Comparison of ENCODE assay signal across 9 cellular contexts in genomic region chr7:1663857-1664651, GRCh38. TPM values are rescaled to one million over a fixed set of nuclear protein-coding genes. Genes with fewer than 3 reads are reported as not detected.
DNase-seq lines count a peak whose midpoint lies in the region; ATAC-seq and TF ChIP-seq lines count a peak whose summit lies in the region.
"Had no signal": no experiment of that assay in that cellular context is flagged by ENCODE, and none has a peak within 500 bp of the region (broad histone marks: within the 10 kb centered on the region; RNA-seq: fewer than 3 reads in every experiment).

No MANE protein-coding gene starts in this region.

- no peaks in the 10 kb centered on the region for H3K79me2 ChIP-seq in smooth muscle cell (ENCODE audit: low read depth)

- ATAC-seq in GM19023 (IDR thresholded peaks at IDR 0.05; ENCODE audit: unreplicated experiment): no peak
- no peak for ATAC-seq in naive thymus-derived CD4-positive, alpha-beta T cell
- ATAC-seq in GM18519 (IDR thresholded peaks at IDR 0.05; ENCODE audit: low FRiP score, unreplicated experiment): no peak

- H3K9me3 ChIP-seq in adrenal gland (replicated peaks in 1 of 3): no peaks in the 10 kb centered on the region
- H3K9me3 ChIP-seq in smooth muscle cell (replicated peaks; ENCODE audit: low read depth): no peaks in the 10 kb centered on the region
- H3K9me3 ChIP-seq in naive thymus-derived CD4-positive, alpha-beta T cell (ENCODE audit: control insufficient read depth in 2 of 3, low read length in 3 of 3): no peaks in the 10 kb centered on the region

- H3K27ac ChIP-seq in adrenal gland (no peak overlapping the region), smooth muscle cell (ENCODE audit: low read depth) (no peak overlapping the region)
- no peak overlapping the region for H3K27ac ChIP-seq in naive thymus-derived CD4-positive, alpha-beta T cell (ENCODE audit: low read depth, low read length)

- peak overlapping the region in 1 of 4 donors; percentile 68 for H3K4me3 ChIP-seq in adrenal gland
- H3K4me3 ChIP-seq in smooth muscle cell: peak overlapping the region; percentile 68
- no peak overlapping the region for H3K4me3 ChIP-seq in naive thymus-derived CD4-positive, alpha-beta T cell (ENCODE audit: low read length)

- H3K36me3 ChIP-seq in adrenal gland (replicated peaks in 1 of 2) (no peaks in the 10 kb centered on the region), smooth muscle cell (ENCODE audit: low read depth) (no peaks in the 10 kb centered on the region)
- H3K36me3 ChIP-seq in naive thymus-derived CD4-positive, alpha-beta T cell (ENCODE audit: control insufficient read depth in 2 of 3, insufficient read depth in 3 of 3, low read length in 3 of 3): no peaks in the 10 kb centered on the region

- peaks cover 8% of the 10 kb centered on the region for H3F3A ChIP-seq in smooth muscle cell (ENCODE audit: low read depth)

- H3K9me3 Mint-ChIP-seq in naive thymus-derived CD4-positive, alpha-beta T cell: no peaks in the 10 kb centered on the region
- H3K9me3 Mint-ChIP-seq: activated naive CD4-positive, alpha-beta T cell treated with anti-CD3 and anti-CD28 coated beads, Interleukin-2, amount 50 U/mL, for 72 hours had no signal

- no peak for TF ChIP-seq POLR2A in adrenal gland (IDR thresholded peaks at IDR 0.05)

- peak overlapping the region in 5 of 10 donors; percentile 17 to 90 (median 43) for H3K4me3 Mint-ChIP-seq in naive thymus-derived CD4-positive, alpha-beta T cell

- CTCF ChIA-PET in naive thymus-derived CD4-positive, alpha-beta T cell (lab: Charles Lee): no interaction called here
- CTCF ChIA-PET in HEK293T (lab: Yijun Ruan, JAX): no interaction called here

- in situ Hi-C loops in GM13977 (cut with MboI; ENCODE audit: low pct_unique_long_range_greater_than_20kb, low sequenced_read_pairs, unreplicated experiment): no loop called here

- peaks cover 21 to 29% of the 10 kb centered on the region in 2 donors for H3K4me1 ChIP-seq in adrenal gland (replicated peaks in 1 of 2)
- H3K4me1 ChIP-seq in smooth muscle cell (ENCODE audit: low read depth): peaks cover 19% of the 10 kb centered on the region
- H3K4me1 ChIP-seq in naive thymus-derived CD4-positive, alpha-beta T cell (ENCODE audit: control insufficient read depth in 2 of 2, insufficient read depth in 2 of 2, low read length in 2 of 2): no peaks in the 10 kb centered on the region

- 4 to 7% (median 5%) methylated on average over 8 to 56 of the region's 56 CpGs for WGBS in adrenal gland, 4 donors
- 5% methylated on average over 46 of the region's 56 CpGs for WGBS in smooth muscle cell (ENCODE audit: low lambda C conversion rate)

- POLR2A ChIA-PET in naive thymus-derived CD4-positive, alpha-beta T cell (lab: Charles Lee): no interaction called here
- POLR2A ChIA-PET in HEK293T (lab: Yijun Ruan, JAX): no interaction called here

- intact Hi-C loops in adrenal gland (cut with DNase I): loop anchor here (2.0 to 10.0 kb wide), 2 partner anchors 547 to 681 kb away; no protein-coding TSS in a partner anchor
- intact Hi-C loops in naive thymus-derived CD4-positive, alpha-beta T cell (cut with micrococcal nuclease): loop anchor here (2.0 to 10.0 kb wide), 6 partner anchors 91 to 685 kb away; no protein-coding TSS in a partner anchor

- peak; percentile 2 for TF ChIP-seq CTCF in GM13977 (IDR thresholded peaks at IDR 0.05; ENCODE audit: extremely low read depth, insufficient read depth, missing control alignments)
- no peak for TF ChIP-seq CTCF in adrenal gland (IDR thresholded peaks at IDR 0.05)
- TF ChIP-seq CTCF in smooth muscle cell (IDR thresholded peaks at IDR 0.05; ENCODE audit: borderline replicate concordance, insufficient read depth, poor library complexity, severe bottlenecking): no peak

- H3K9ac ChIP-seq in smooth muscle cell (ENCODE audit: low read depth): no peak overlapping the region

- peaks cover 3% of the 10 kb centered on the region for H4K20me1 ChIP-seq in smooth muscle cell (ENCODE audit: low read depth)

- H3K36me3 Mint-ChIP-seq in naive thymus-derived CD4-positive, alpha-beta T cell: no peaks in the 10 kb centered on the region
- H3K36me3 Mint-ChIP-seq: activated naive CD4-positive, alpha-beta T cell treated with anti-CD3 and anti-CD28 coated beads, Interleukin-2, amount 50 U/mL, for 72 hours had no signal

- DNase-seq in GM13977 (ENCODE audit: low spot score): peak; percentile 39
- peak in 4 of 7 donors; percentile 4 to 35 (median 13) for DNase-seq in adrenal gland
- DNase-seq in iPS-NIHi7 (ENCODE audit: extremely low spot score): peak; percentile 73
- no peak for DNase-seq in smooth muscle cell (lab: John Stamatoyannopoulos, UW; ENCODE audit: unreplicated experiment)
- DNase-seq in naive thymus-derived CD4-positive, alpha-beta T cell: no peak
- no peak for DNase-seq in HEK293T (ENCODE audit: extremely low spot score)

- H3K27ac Mint-ChIP-seq in naive thymus-derived CD4-positive, alpha-beta T cell: no peak overlapping the region
- H3K27ac Mint-ChIP-seq: activated naive CD4-positive, alpha-beta T cell treated with anti-CD3 and anti-CD28 coated beads, Interleukin-2, amount 50 U/mL, for 72 hours had no signal

- H3K4me2 ChIP-seq in smooth muscle cell: peak overlapping the region; percentile 93

- H3K27me3 Mint-ChIP-seq in naive thymus-derived CD4-positive, alpha-beta T cell: peaks cover 33 to 51% (median 35%) of the 10 kb centered on the region in 5 donors

- H3K4me1 Mint-ChIP-seq in naive thymus-derived CD4-positive, alpha-beta T cell: peaks cover 3 to 11% (median 7%) of the 10 kb centered on the region in 7 donors

- H2AFZ ChIP-seq in smooth muscle cell (ENCODE audit: low read depth): no peak overlapping the region

- H3K27me3 ChIP-seq in adrenal gland: peaks cover 46% of the 10 kb centered on the region
- H3K27me3 ChIP-seq in smooth muscle cell (ENCODE audit: low read depth): peaks cover 29% of the 10 kb centered on the region
- peaks cover 0 to 10% of the 10 kb centered on the region in 2 donors for H3K27me3 ChIP-seq in naive thymus-derived CD4-positive, alpha-beta T cell (ENCODE audit: control insufficient read depth in 2 of 2, insufficient read depth in 2 of 2, low read length in 2 of 2)

TF ChIP-seq in HEK293T, 16 proteins besides CTCF, POLR2A, EP300 and RAD21:
- no peak for TF ChIP-seq FOXK2 (IDR thresholded peaks at IDR 0.05)
- TF ChIP-seq ELF4 (IDR thresholded peaks at IDR 0.05): no peak
- TF ChIP-seq ARNT (IDR thresholded peaks at IDR 0.05): no peak
- TF ChIP-seq L3MBTL2 (conservative IDR thresholded peaks at IDR 0.05): no peak
- no peak for TF ChIP-seq ZNF384 (IDR thresholded peaks at IDR 0.05)
- TF ChIP-seq FOXM1 (IDR thresholded peaks at IDR 0.05; ENCODE audit: borderline replicate concordance): no peak
- no peak for TF ChIP-seq FOXA1 (IDR thresholded peaks at IDR 0.05)
- no peak for TF ChIP-seq HDGF (IDR thresholded peaks at IDR 0.05; ENCODE audit: borderline replicate concordance)
- no peak for TF ChIP-seq TARDBP (IDR thresholded peaks at IDR 0.05)
- no peak for TF ChIP-seq CTBP1 (IDR thresholded peaks at IDR 0.05; ENCODE audit: borderline replicate concordance)
- TF ChIP-seq SP1 (IDR thresholded peaks at IDR 0.05): no peak
- no peak for TF ChIP-seq SUZ12 (IDR thresholded peaks at IDR 0.05)
- TF ChIP-seq PKNOX1 (IDR thresholded peaks at IDR 0.05): no peak

RNA-seq across cellular contexts. Expression of gene ELFN1, which starts 6.0 kb away (rescaled TPM):
- total RNA-seq in adrenal gland: 1 to 10 TPM in 4 of 8 donors, under 1 TPM in 4; 0.24 to 2.8 (median 1.0) TPM
- polyA plus RNA-seq in adrenal gland: 1 to 10 TPM in 1 of 3 donors, under 1 TPM in 2; 0.05 to 1.5 (median 0.80) TPM
- total RNA-seq in smooth muscle cell: 4.2 and 6.4 TPM in 2 replicates
- 4.5 and 6.2 TPM in 2 replicates for polyA plus RNA-seq in smooth muscle cell
- total RNA-seq in naive thymus-derived CD4-positive, alpha-beta T cell: under 1 TPM in 1 of 5 experiments, not detected in 4; 0.19 TPM
- not detected for polyA plus RNA-seq in naive thymus-derived CD4-positive, alpha-beta T cell

Comparison
In these comparisons a context has a peak if more than half of its experiments do, and no peak if none do; other contexts are left out.
1. DNase-seq: peak in GM13977 (single experiment), adrenal gland (4 of 7) and iPS-NIHi7 (single experiment); none in smooth muscle cell (single experiment), naive thymus-derived CD4-positive, alpha-beta T cell (0 of 9) and HEK293T (single experiment).